9 cellular contexts compared by ENCODE assay signal in genomic region chr11:104609297-104609696, GRCh38.
DNase-seq lines count a peak whose midpoint lies in the region; ATAC-seq and TF ChIP-seq lines count a peak whose summit lies in the region.
"Had no signal": no experiment of that assay in that cellular context is flagged by ENCODE, and none has a peak within 500 bp of the region (broad histone marks: within the 10 kb centered on the region; RNA-seq: fewer than 3 reads in every experiment).

No MANE protein-coding gene starts in this region.

- POLR2A ChIA-PET in CD8-positive, alpha-beta T cell (lab: Charles Lee), result no interaction called here

- DNase-seq in CD8-positive, alpha-beta T cell, result peak in 6 of 7 experiments; percentile 16 to 61 (median 30)
- peak; percentile 14 for DNase-seq in GM19240 (ENCODE audit: insufficient read length, low spot score)
- DNase-seq in NOMO-1 treated with DMSO at 0.1 percent for 48 hours (lab: John Stamatoyannopoulos, UW; ENCODE audit: unreplicated experiment), result peak; percentile 65
- peak; percentile 12 for DNase-seq in activated T-helper 2 cell treated with anti-CD3 and anti-CD28 coated beads, Interferon-gamma antibody, Interleukin-2, Interleukin-4, amounts not matched to agents 10 μg/mL and 5 μg/mL and 100 μg/mL, durations not matched to agents 14 hours and 24 hours and 36 hours (ENCODE audit: low spot score)
- DNase-seq in germinal center (ENCODE audit: low spot score), result peak; percentile 25
- DNase-seq in T1000 (lab: John Stamatoyannopoulos, UW), result no peak

- peak; percentile 92 for ATAC-seq in CD8-positive, alpha-beta T cell
- peak; percentile 88 for ATAC-seq in HG03175 (IDR thresholded peaks at IDR 0.05; ENCODE audit: unreplicated experiment)

- H3K9me3 Mint-ChIP-seq in CD8-positive, alpha-beta T cell, result no peaks in the 10 kb centered on the region
- H3K9me3 Mint-ChIP-seq in activated T-helper 2 cell treated with anti-CD3 and anti-CD28 coated beads, Interferon-gamma antibody, Interleukin-2, Interleukin-4, amounts not matched to agents 10 μg/mL and 5 μg/mL and 100 μg/mL, durations not matched to agents 14 hours and 24 hours and 36 hours, result no peaks in the 10 kb centered on the region
- H3K9me3 Mint-ChIP-seq: T-helper 1 cell treated with Interleukin-12 subunit alpha and Interleukin-12 subunit beta and Interleukin-4 antibody, amounts not matched to agents 30 μg/mL and 1 μg/mL, for 36 hours had no signal

- no peaks in the 10 kb centered on the region for H3K9me3 ChIP-seq in CD8-positive, alpha-beta T cell (ENCODE audit: low read length)
- H3K9me3 ChIP-seq in parathyroid adenoma (ENCODE audit: control insufficient read depth, low read length), result no peaks in the 10 kb centered on the region

- CTCF ChIA-PET in CD8-positive, alpha-beta T cell (lab: Charles Lee), result interaction anchor here (0.6 to 1.6 kb wide), 14 partner anchors 10 to 1253 kb away, joined by 3 to 7 read pairs (median 3); no protein-coding TSS in a partner anchor

- no peaks in the 10 kb centered on the region for H3K27me3 ChIP-seq in CD8-positive, alpha-beta T cell (ENCODE audit: insufficient read depth, low read length)
- no peaks in the 10 kb centered on the region for H3K27me3 ChIP-seq in parathyroid adenoma (ENCODE audit: control insufficient read depth, insufficient read depth, low read length)

- no peaks in the 10 kb centered on the region for H3K27me3 Mint-ChIP-seq in CD8-positive, alpha-beta T cell (ENCODE audit: low read depth)
- peaks cover 4% of the 10 kb centered on the region for H3K27me3 Mint-ChIP-seq in activated T-helper 2 cell treated with anti-CD3 and anti-CD28 coated beads, Interferon-gamma antibody, Interleukin-2, Interleukin-4, amounts not matched to agents 10 μg/mL and 5 μg/mL and 100 μg/mL, durations not matched to agents 14 hours and 24 hours and 36 hours (ENCODE audit: low read depth)

- H3K4me1 Mint-ChIP-seq in CD8-positive, alpha-beta T cell (ENCODE audit: low read depth), result peaks cover 9% of the 10 kb centered on the region
- H3K4me1 Mint-ChIP-seq in activated T-helper 2 cell treated with anti-CD3 and anti-CD28 coated beads, Interferon-gamma antibody, Interleukin-2, Interleukin-4, amounts not matched to agents 10 μg/mL and 5 μg/mL and 100 μg/mL, durations not matched to agents 14 hours and 24 hours and 36 hours (ENCODE audit: low read depth), result peaks cover 16% of the 10 kb centered on the region

- no peak overlapping the region for H3K9ac ChIP-seq in parathyroid adenoma

- H3K36me3 ChIP-seq in CD8-positive, alpha-beta T cell (ENCODE audit: insufficient read depth, low read length), result no peaks in the 10 kb centered on the region
- H3K36me3 ChIP-seq in parathyroid adenoma (ENCODE audit: control insufficient read depth, insufficient read depth, low read length), result no peaks in the 10 kb centered on the region

- no peak overlapping the region for H3K4me3 ChIP-seq in CD8-positive, alpha-beta T cell (ENCODE audit: low read depth, low read length)
- H3K4me3 ChIP-seq in parathyroid adenoma (ENCODE audit: low read depth, low read length), result no peak overlapping the region

- peak overlapping the region; percentile 49 for H2AFZ ChIP-seq in parathyroid adenoma

- intact Hi-C loops in CD8-positive, alpha-beta T cell (cut with DNase I, micrococcal nuclease), result loop anchor here (1.0 to 10.0 kb wide), 7 partner anchors 248 to 1254 kb away; no protein-coding TSS in a partner anchor
- intact Hi-C loops in activated T-helper 2 cell treated with anti-CD3 and anti-CD28 coated beads, Interferon-gamma antibody, Interleukin-2, Interleukin-4, amounts not matched to agents 10 μg/mL and 5 μg/mL and 100 μg/mL, durations not matched to agents 14 hours and 24 hours and 36 hours (cut with micrococcal nuclease), result loop anchor here (1.0 to 5.0 kb wide), 3 partner anchors 309 to 391 kb away; partner anchors contain the start of gene CASP4

- no peaks in the 10 kb centered on the region for H3K79me2 ChIP-seq in parathyroid adenoma

- H3K27ac ChIP-seq in CD8-positive, alpha-beta T cell (ENCODE audit: low read depth, low read length), result no peak overlapping the region
- no peak overlapping the region for H3K27ac ChIP-seq in parathyroid adenoma

- no peaks in the 10 kb centered on the region for H3K36me3 Mint-ChIP-seq in CD8-positive, alpha-beta T cell
- no peaks in the 10 kb centered on the region for H3K36me3 Mint-ChIP-seq in activated T-helper 2 cell treated with anti-CD3 and anti-CD28 coated beads, Interferon-gamma antibody, Interleukin-2, Interleukin-4, amounts not matched to agents 10 μg/mL and 5 μg/mL and 100 μg/mL, durations not matched to agents 14 hours and 24 hours and 36 hours (ENCODE audit: low read depth)

- H3K4me2 ChIP-seq in parathyroid adenoma (ENCODE audit: low read length), result peak overlapping the region; percentile 17

- peaks cover 5% of the 10 kb centered on the region for H3K4me1 ChIP-seq in CD8-positive, alpha-beta T cell (ENCODE audit: insufficient read depth, low read length)
- peaks cover 4% of the 10 kb centered on the region for H3K4me1 ChIP-seq in parathyroid adenoma

- no peak overlapping the region for H3K4me3 Mint-ChIP-seq in CD8-positive, alpha-beta T cell
- H3K4me3 Mint-ChIP-seq in activated T-helper 2 cell treated with anti-CD3 and anti-CD28 coated beads, Interferon-gamma antibody, Interleukin-2, Interleukin-4, amounts not matched to agents 10 μg/mL and 5 μg/mL and 100 μg/mL, durations not matched to agents 14 hours and 24 hours and 36 hours (ENCODE audit: low read depth), result no peak overlapping the region
- H3K4me3 Mint-ChIP-seq: T-helper 1 cell treated with Interleukin-12 subunit alpha and Interleukin-12 subunit beta and Interleukin-4 antibody, amounts not matched to agents 30 μg/mL and 1 μg/mL, for 36 hours had no signal

- no peak overlapping the region for H3K27ac Mint-ChIP-seq in CD8-positive, alpha-beta T cell
- H3K27ac Mint-ChIP-seq in activated T-helper 2 cell treated with anti-CD3 and anti-CD28 coated beads, Interferon-gamma antibody, Interleukin-2, Interleukin-4, amounts not matched to agents 10 μg/mL and 5 μg/mL and 100 μg/mL, durations not matched to agents 14 hours and 24 hours and 36 hours, result no peak overlapping the region
- H3K27ac Mint-ChIP-seq: T-helper 1 cell treated with Interleukin-12 subunit alpha and Interleukin-12 subunit beta and Interleukin-4 antibody, amounts not matched to agents 30 μg/mL and 1 μg/mL, for 36 hours had no signal

- peak; percentile 85 for TF ChIP-seq CTCF in CD8-positive, alpha-beta T cell (IDR thresholded peaks at IDR 0.05)
- TF ChIP-seq CTCF in parathyroid adenoma (IDR thresholded peaks at IDR 0.05), result peak; percentile 47
